ENCODE assay signal across 32 cellular contexts in genomic region chr12:106025129-106025528, GRCh38.
"Had no signal": no experiment of that assay in that cellular context is flagged by ENCODE, and none has a peak within 500 bp of the region (broad histone marks: within the 10 kb centered on the region; RNA-seq: fewer than 3 reads in every experiment).

No MANE protein-coding gene starts in this region.

- H3K4me2 ChIP-seq: KMS-11, PC-9 had no signal

- H3K36me3 ChIP-seq: brain microvascular endothelial cell, WERI-Rb-1 had no signal

- H3K4me3 Mint-ChIP-seq: activated CD4-positive, alpha-beta memory T cell treated with anti-CD3 and anti-CD28 coated beads, Interleukin-2, amount 10 ng/mL, durations not matched to agents 7 days and 5 days; activated CD8-positive, alpha-beta memory T cell treated with anti-CD3 and anti-CD28 coated beads, Interleukin-2, amount 10 ng/mL, durations not matched to agents 7 days and 5 days; activated naive CD4-positive, alpha-beta T cell treated with anti-CD3 and anti-CD28 coated beads, Interleukin-2, amount 10 ng/mL, durations not matched to agents 7 days and 5 days; activated naive CD8-positive, alpha-beta T cell had no signal

- DNase-seq: activated CD4-positive, alpha-beta memory T cell treated with anti-CD3 and anti-CD28 coated beads, Interleukin-2, amount 10 ng/mL, durations not matched to agents 7 days and 5 days; activated CD4-positive, alpha-beta T cell treated with anti-CD3 and anti-CD28 coated beads for 1 hour; activated CD4-positive, alpha-beta T cell treated with anti-CD3 and anti-CD28 coated beads for 48 hours; activated CD4-positive, CD25-positive, alpha-beta regulatory T cell; activated CD8-positive, alpha-beta memory T cell treated with anti-CD3 and anti-CD28 coated beads for 24 hours; activated CD8-positive, alpha-beta memory T cell treated with anti-CD3 and anti-CD28 coated beads, Interleukin-2, amount 10 ng/mL, durations not matched to agents 7 days and 5 days; activated CD8-positive, alpha-beta memory T cell treated with anti-CD3 and anti-CD28 coated beads, Interleukin-2, amount 50 U/mL, for 48 hours; activated effector memory CD4-positive, alpha-beta T cell treated with Interleukin-2 at 50 U/mL for 16 hours; activated naive CD4-positive, alpha-beta T cell treated with anti-CD3 and anti-CD28 coated beads, Interleukin-2, amount 10 ng/mL, durations not matched to agents 7 days and 5 days; activated T-cell treated with anti-CD3 and anti-CD28 coated beads, Interleukin-2, amount 50 U/mL, for 48 hours; amniotic stem cell; aorta; brain microvascular endothelial cell; central memory CD4-positive, alpha-beta T cell; MM.1S; MV-4-11; NCI-H1092; NCI-H1436 treated with DMSO at 0.1 percent for 48 hours; NCI-H1694 treated with DMSO at 0.1 percent for 48 hours; NCI-H2029; NCI-H2171 treated with DMSO at 0.1 percent for 48 hours; NCI-H2227 treated with DMSO at 0.1 percent for 48 hours; NCI-H446; NCI-H510A treated with DMSO at 0.1 percent for 48 hours; NCI-H526 treated with DMSO at 0.1 percent for 48 hours; NCI-H774; PC-9; Right ventricle myocardium superior; T1000; WERI-Rb-1 had no signal

- H3K4me1 Mint-ChIP-seq: activated CD4-positive, alpha-beta memory T cell treated with anti-CD3 and anti-CD28 coated beads, Interleukin-2, amount 10 ng/mL, durations not matched to agents 7 days and 5 days; activated CD8-positive, alpha-beta memory T cell treated with anti-CD3 and anti-CD28 coated beads, Interleukin-2, amount 10 ng/mL, durations not matched to agents 7 days and 5 days; activated naive CD4-positive, alpha-beta T cell treated with anti-CD3 and anti-CD28 coated beads, Interleukin-2, amount 10 ng/mL, durations not matched to agents 7 days and 5 days had no signal

- H2AFZ ChIP-seq: PC-9 had no signal

- H3K4me3 ChIP-seq: PC-9 had no signal

- H3K27ac ChIP-seq: brain microvascular endothelial cell, KMS-11, PC-9, WERI-Rb-1 had no signal

- H3K9ac ChIP-seq: KMS-11 had no signal

- H3K27ac Mint-ChIP-seq: activated CD4-positive, alpha-beta memory T cell treated with anti-CD3 and anti-CD28 coated beads, Interleukin-2, amount 10 ng/mL, durations not matched to agents 7 days and 5 days; activated CD8-positive, alpha-beta memory T cell treated with anti-CD3 and anti-CD28 coated beads, Interleukin-2, amount 10 ng/mL, durations not matched to agents 7 days and 5 days; activated naive CD4-positive, alpha-beta T cell treated with anti-CD3 and anti-CD28 coated beads, Interleukin-2, amount 10 ng/mL, durations not matched to agents 7 days and 5 days; activated naive CD8-positive, alpha-beta T cell had no signal

- ATAC-seq: activated CD8-positive, alpha-beta memory T cell treated with anti-CD3 and anti-CD28 coated beads, Interleukin-2, amount 10 ng/mL, durations not matched to agents 7 days and 5 days had no signal

- H3K36me3 Mint-ChIP-seq: activated CD8-positive, alpha-beta memory T cell treated with anti-CD3 and anti-CD28 coated beads, Interleukin-2, amount 10 ng/mL, durations not matched to agents 7 days and 5 days; activated naive CD4-positive, alpha-beta T cell treated with anti-CD3 and anti-CD28 coated beads, Interleukin-2, amount 10 ng/mL, durations not matched to agents 7 days and 5 days; activated naive CD8-positive, alpha-beta T cell had no signal

- H3K27me3 ChIP-seq: brain microvascular endothelial cell had no signal
